ENCODE assay signal across 8 cellular contexts in the genomic region with DNA sequence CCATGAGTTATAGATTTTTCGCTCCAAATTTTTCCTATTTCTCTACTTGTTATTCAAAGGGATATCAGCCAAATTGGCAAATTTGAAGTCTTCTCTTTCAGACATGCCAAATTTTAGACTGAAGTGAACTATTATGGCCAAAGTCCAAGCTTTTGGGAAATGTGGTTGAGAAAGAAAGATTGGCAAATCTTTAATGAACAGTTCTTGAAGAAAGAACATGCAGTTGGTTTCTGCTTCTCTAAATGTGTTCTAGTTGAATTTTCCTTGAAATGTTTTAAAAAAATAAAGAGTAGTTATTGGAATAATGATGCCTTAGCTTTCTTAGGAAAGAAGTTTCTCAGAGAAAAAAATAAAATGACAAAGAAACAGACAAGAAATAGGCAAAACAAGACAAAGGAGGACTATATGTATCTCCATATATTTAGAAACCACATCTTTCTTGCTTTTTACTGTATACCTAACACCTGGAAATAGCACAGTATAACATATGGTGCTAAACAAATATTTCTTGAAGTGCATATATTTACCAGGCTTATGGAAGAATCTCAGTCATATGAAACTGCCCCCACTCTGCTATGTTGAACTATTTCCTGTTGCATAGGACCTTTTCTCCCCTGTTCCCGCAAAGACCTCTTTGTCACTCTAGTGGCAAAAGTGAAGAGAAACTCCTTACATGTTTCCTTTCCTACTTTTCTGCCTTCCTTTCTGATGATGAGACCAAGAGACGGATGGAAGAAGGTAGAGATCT.
DNase-seq lines count a peak whose midpoint lies in the region; ATAC-seq and TF ChIP-seq lines count a peak whose summit lies in the region.

No MANE protein-coding gene starts in this region.

- TF ChIP-seq CTCF in SU-DHL-6 (IDR thresholded peaks at IDR 0.05; ENCODE audit: insufficient read depth, low read length, poor library complexity, severe bottlenecking) (no peak), mucosa of descending colon (IDR thresholded peaks at IDR 0.05) (no peak)

- H3K9me2 ChIP-seq in SU-DHL-6 (replicated peaks; ENCODE audit: insufficient read depth, low read length) = no peaks in the 10 kb centered on the region

- peaks cover 0 to 3% (median 0%) of the 10 kb centered on the region in 8 donors for H3K9me3 Mint-ChIP-seq in CD4-positive, alpha-beta memory T cell

- no peaks in the 10 kb centered on the region for H3K79me2 ChIP-seq in SU-DHL-6 (ENCODE audit: insufficient read depth, low read length)

- peak overlapping the region; percentile 51 for H3K9ac ChIP-seq in SU-DHL-6 (ENCODE audit: low read length)

- H3F3A ChIP-seq in SU-DHL-6 (ENCODE audit: insufficient read depth) = peaks cover 22% of the 10 kb centered on the region

- peak overlapping the region; percentile 60 for H3K4me2 ChIP-seq in SU-DHL-6 (ENCODE audit: low read depth, low read length, poor library complexity, severe bottlenecking)

- H3K27ac Mint-ChIP-seq in CD4-positive, alpha-beta memory T cell = no peak overlapping the region

- ATAC-seq in GM18499 (IDR thresholded peaks at IDR 0.05; ENCODE audit: insufficient read depth, unreplicated experiment) (peak; percentile 39), HG02571 (IDR thresholded peaks at IDR 0.05; ENCODE audit: unreplicated experiment) (peak; percentile 22), mucosa of descending colon (peak; percentile 26)

- no peak overlapping the region for H3K4me3 Mint-ChIP-seq in CD4-positive, alpha-beta memory T cell

- peak overlapping the region; percentile 90 for H3K27ac ChIP-seq in SU-DHL-6 (ENCODE audit: low read depth, low read length)
- H3K27ac ChIP-seq in CD4-positive, alpha-beta memory T cell (ENCODE audit: low read depth, low read length) = no peak overlapping the region

- no peaks in the 10 kb centered on the region for H4K20me1 ChIP-seq in SU-DHL-6 (ENCODE audit: low read depth, low read length)

- H3K4me1 ChIP-seq in mucosa of descending colon (ENCODE audit: low read depth) = no peaks in the 10 kb centered on the region
- no peaks in the 10 kb centered on the region for H3K4me1 ChIP-seq in CD4-positive, alpha-beta memory T cell (ENCODE audit: insufficient read depth, low read length)

- POLR2A ChIA-PET in CD4-positive, alpha-beta memory T cell (lab: Charles Lee; ENCODE audit: partially characterized antibody) = no interaction called here

- no peak overlapping the region for H3K4me3 ChIP-seq in SU-DHL-6 (ENCODE audit: insufficient read depth, low read length, poor library complexity, severe bottlenecking)
- no peak overlapping the region for H3K4me3 ChIP-seq in mucosa of descending colon
- H3K4me3 ChIP-seq in CD4-positive, alpha-beta memory T cell (ENCODE audit: low read length in 2 of 2) = no peak overlapping the region

- H3K27me3 Mint-ChIP-seq in CD4-positive, alpha-beta memory T cell = no peaks in the 10 kb centered on the region

- H2AFZ ChIP-seq in SU-DHL-6 (ENCODE audit: low read depth, low read length, severe bottlenecking) = peak overlapping the region; percentile 69

- H3K27me3 ChIP-seq in SU-DHL-6 (ENCODE audit: low read length) = no peaks in the 10 kb centered on the region
- H3K27me3 ChIP-seq in CD4-positive, alpha-beta memory T cell (ENCODE audit: insufficient read depth, low read length) = no peaks in the 10 kb centered on the region

- no peaks in the 10 kb centered on the region for H3K36me3 ChIP-seq in SU-DHL-6 (ENCODE audit: low read length)
- H3K36me3 ChIP-seq in mucosa of descending colon (ENCODE audit: low read depth) = no peaks in the 10 kb centered on the region
- no peaks in the 10 kb centered on the region for H3K36me3 ChIP-seq in CD4-positive, alpha-beta memory T cell (ENCODE audit: insufficient read depth, low read length)

- H3K36me3 Mint-ChIP-seq in CD4-positive, alpha-beta memory T cell = no peaks in the 10 kb centered on the region

- CTCF ChIA-PET in CD4-positive, alpha-beta memory T cell (lab: Charles Lee; ENCODE audit: partially characterized antibody) = no interaction called here

- no peak for DNase-seq in mucosa of descending colon
- DNase-seq in SK-N-DZ (ENCODE audit: low spot score) = no peak
- no peak for DNase-seq in foreskin melanocyte
- no peak for DNase-seq in CD4-positive, alpha-beta memory T cell
- no peak for DNase-seq in NCI-H1417 (lab: John Stamatoyannopoulos, UW)

- intact Hi-C loops in mucosa of descending colon (cut with DNase I, micrococcal nuclease) = no loop called here
- intact Hi-C loops in CD4-positive, alpha-beta memory T cell (cut with micrococcal nuclease) = no loop called here

- H3K9me3 ChIP-seq in SU-DHL-6 (ENCODE audit: insufficient read depth, low read length) (no peaks in the 10 kb centered on the region), mucosa of descending colon (no peaks in the 10 kb centered on the region)
- H3K9me3 ChIP-seq in CD4-positive, alpha-beta memory T cell (ENCODE audit: control insufficient read depth in 1 of 2, low read length in 2 of 2) = no peaks in the 10 kb centered on the region

- no peaks in the 10 kb centered on the region for H3K4me1 Mint-ChIP-seq in CD4-positive, alpha-beta memory T cell
